8 cellular contexts compared by ENCODE assay signal in genomic region chr3:178966299-178967183, GRCh38.
A peak's percentile ranks its signal among the peaks of the same experiment; 100 is the strongest.
DNase-seq lines count a peak whose midpoint lies in the region; ATAC-seq, FAIRE-seq and TF ChIP-seq lines count a peak whose summit lies in the region.

No MANE protein-coding gene starts in this region.

- FAIRE-seq in bronchial epithelial cell (lab: Jason Lieb, UNC), result no peak

- H3K27ac ChIP-seq in lung (ENCODE audit: low read depth in 1 of 2, low read length in 1 of 2), result no peak overlapping the region

- WGBS in lung, 2 donors, result 25 to 34% methylated on average over 6 of the region's 6 CpGs

- no peaks in the 10 kb centered on the region for H3K36me3 Mint-ChIP-seq in activated T-helper 1 cell treated with anti-CD3 and anti-CD28 coated beads, Interleukin-12 subunit alpha, Interleukin-12 subunit beta, Interleukin-2, Interleukin-4 antibody, amounts not matched to agents 30 ng/mL and 10 ng/mL and 1 ng/mL, durations not matched to agents 14 hours and 24 hours and 36 hours (ENCODE audit: low read depth)

- H3K9me3 Mint-ChIP-seq in activated T-helper 1 cell treated with anti-CD3 and anti-CD28 coated beads, Interleukin-12 subunit alpha, Interleukin-12 subunit beta, Interleukin-2, Interleukin-4 antibody, amounts not matched to agents 30 ng/mL and 10 ng/mL and 1 ng/mL, durations not matched to agents 14 hours and 24 hours and 36 hours, result no peaks in the 10 kb centered on the region

- H3K27ac Mint-ChIP-seq in activated T-helper 1 cell treated with anti-CD3 and anti-CD28 coated beads, Interleukin-12 subunit alpha, Interleukin-12 subunit beta, Interleukin-2, Interleukin-4 antibody, amounts not matched to agents 30 ng/mL and 10 ng/mL and 1 ng/mL, durations not matched to agents 14 hours and 24 hours and 36 hours, result no peak overlapping the region

- ATAC-seq in GM18519 (IDR thresholded peaks at IDR 0.05; ENCODE audit: low FRiP score, unreplicated experiment) (peak; percentile 23), HG03139 (IDR thresholded peaks at IDR 0.05; ENCODE audit: unreplicated experiment) (peak; percentile 38), lung (ENCODE audit: insufficient read depth, low FRiP score) (no peak)

- H3K4me3 ChIP-seq in AG09309 (ENCODE audit: control insufficient read depth, low read depth, low read length), result no peak overlapping the region
- H3K4me3 ChIP-seq in bronchial epithelial cell (ENCODE audit: low read depth, low read length), result no peak overlapping the region
- H3K4me3 ChIP-seq in lung, result no peak overlapping the region

- H3K4me1 ChIP-seq in lung (ENCODE audit: control insufficient read depth in 2 of 2, insufficient read depth in 2 of 2, low read length in 2 of 2), result peaks cover 0 to 12% of the 10 kb centered on the region in 2 donors

- no peaks in the 10 kb centered on the region for H3K9me3 ChIP-seq in lung (ENCODE audit: control insufficient read depth in 2 of 2, insufficient read depth in 1 of 2, low read length in 1 of 2)

- peaks cover 7% of the 10 kb centered on the region for H3K4me1 Mint-ChIP-seq in activated T-helper 1 cell treated with anti-CD3 and anti-CD28 coated beads, Interleukin-12 subunit alpha, Interleukin-12 subunit beta, Interleukin-2, Interleukin-4 antibody, amounts not matched to agents 30 ng/mL and 10 ng/mL and 1 ng/mL, durations not matched to agents 14 hours and 24 hours and 36 hours (ENCODE audit: low read depth)

- DNase-seq in AG09309 (ENCODE audit: low read depth) (no peak), NCI-H69 (lab: John Stamatoyannopoulos, UW) (peak; percentile 80), bronchial epithelial cell (ENCODE audit: low read depth) (peak; percentile 59), lung (ENCODE audit: low spot score) (no peak), HK-2 (ENCODE audit: unreplicated experiment) (no peak)
- no peak for DNase-seq in activated T-helper 1 cell treated with anti-CD3 and anti-CD28 coated beads, Interleukin-12 subunit alpha, Interleukin-12 subunit beta, Interleukin-2, Interleukin-4 antibody, amounts not matched to agents 30 ng/mL and 10 ng/mL and 1 ng/mL, durations not matched to agents 14 hours and 24 hours and 36 hours (ENCODE audit: low spot score)

- H3K27me3 Mint-ChIP-seq in activated T-helper 1 cell treated with anti-CD3 and anti-CD28 coated beads, Interleukin-12 subunit alpha, Interleukin-12 subunit beta, Interleukin-2, Interleukin-4 antibody, amounts not matched to agents 30 ng/mL and 10 ng/mL and 1 ng/mL, durations not matched to agents 14 hours and 24 hours and 36 hours (ENCODE audit: insufficient read depth), result peaks cover 2% of the 10 kb centered on the region

- H3K36me3 ChIP-seq in bronchial epithelial cell (ENCODE audit: control insufficient read depth, insufficient read depth, low read length) (no peaks in the 10 kb centered on the region), lung (ENCODE audit: control insufficient read depth in 2 of 2, insufficient read depth in 2 of 2, low read length in 2 of 2) (no peaks in the 10 kb centered on the region)

- TF ChIP-seq CTCF in AG09309 (IDR thresholded peaks at IDR 0.05; ENCODE audit: control insufficient read depth, insufficient read depth, low read depth, low read length, missing control alignments) (peak; percentile 46), bronchial epithelial cell (IDR thresholded peaks at IDR 0.05; ENCODE audit: insufficient read depth, low read length, severe bottlenecking) (peak; percentile 35), lung (IDR thresholded peaks at IDR 0.05; ENCODE audit: control extremely low read depth, extremely low read depth) (peak; percentile 4)

- intact Hi-C loops in activated T-helper 1 cell treated with anti-CD3 and anti-CD28 coated beads, Interleukin-12 subunit alpha, Interleukin-12 subunit beta, Interleukin-2, Interleukin-4 antibody, amounts not matched to agents 30 ng/mL and 10 ng/mL and 1 ng/mL, durations not matched to agents 14 hours and 24 hours and 36 hours (cut with micrococcal nuclease), result loop anchor here (2.0 kb wide), 1 partner anchor 530 kb away; no protein-coding TSS in a partner anchor

- H3K4me3 Mint-ChIP-seq in activated T-helper 1 cell treated with anti-CD3 and anti-CD28 coated beads, Interleukin-12 subunit alpha, Interleukin-12 subunit beta, Interleukin-2, Interleukin-4 antibody, amounts not matched to agents 30 ng/mL and 10 ng/mL and 1 ng/mL, durations not matched to agents 14 hours and 24 hours and 36 hours, result no peak overlapping the region

- H3K27me3 ChIP-seq in bronchial epithelial cell (ENCODE audit: control insufficient read depth, insufficient read depth, low read length) (no peaks in the 10 kb centered on the region), lung (ENCODE audit: control insufficient read depth, insufficient read depth) (no peaks in the 10 kb centered on the region)

Comparison
In these comparisons a context has a peak if more than half of its experiments do, and no peak if none do; other contexts are left out.
1. DNase-seq: peak in NCI-H69 (single experiment) and bronchial epithelial cell (single experiment); none in AG09309 (single experiment), lung (single experiment), HK-2 (single experiment) and activated T-helper 1 cell treated with anti-CD3 and anti-CD28 coated beads, Interleukin-12 subunit alpha, Interleukin-12 subunit beta, Interleukin-2, Interleukin-4 antibody, amounts not matched to agents 30 ng/mL and 10 ng/mL and 1 ng/mL, durations not matched to agents 14 hours and 24 hours and 36 hours (single experiment).
2. Peak in every context shown above with its lines, with median percentiles within 50 percentile points of each other: CTCF ChIP-seq.